Comparison of ENCODE assay signal across 18 cellular contexts in the genomic region with DNA sequence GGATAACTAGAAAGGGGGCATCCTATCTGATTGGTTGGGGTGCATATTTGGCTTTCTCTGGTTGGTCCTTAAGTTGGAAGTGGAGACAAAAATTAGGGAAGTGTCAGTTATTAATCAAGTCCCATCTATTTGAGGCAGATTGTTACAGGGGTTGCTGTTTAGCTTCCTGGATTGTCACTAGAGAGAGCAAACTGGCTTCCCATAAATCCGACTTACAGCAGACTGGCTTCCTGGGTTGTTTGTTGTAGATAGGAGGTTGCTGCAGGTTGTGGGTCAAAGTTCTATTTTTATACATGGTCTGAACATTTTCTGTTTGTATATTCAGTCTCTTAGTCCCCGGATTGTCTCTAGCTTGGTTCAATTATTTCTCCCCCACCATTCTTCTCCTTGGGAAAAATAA.
DNase-seq lines count a peak whose midpoint lies in the region; ATAC-seq and TF ChIP-seq lines count a peak whose summit lies in the region.
"Had no signal": no experiment of that assay in that cellular context is flagged by ENCODE, and none has a peak within 500 bp of the region (broad histone marks: within the 10 kb centered on the region; RNA-seq: fewer than 3 reads in every experiment).

No MANE protein-coding gene starts in this region.

- DNase-seq in body of pancreas: no peak
- no peak for DNase-seq in left colon
- DNase-seq in right lobe of liver: no peak
- DNase-seq in vagina (ENCODE audit: extremely low spot score in 2 of 2): peak; percentile 6 to 22
- no peak for DNase-seq in thyroid gland
- DNase-seq in erythroblast (lab: John Stamatoyannopoulos, UW): no peak
- DNase-seq: ACHN; BE2C; Caco-2; CD4-positive, alpha-beta T cell; DMS153; DMS79; GF-D8; KBM-7 had no signal

- H3K27ac ChIP-seq in body of pancreas (peak overlapping the region in 1 of 4 donors; percentile 39), right lobe of liver (peak overlapping the region; percentile 45 to 78 (median 55)), vagina (no peak overlapping the region), thyroid gland (no peak overlapping the region)
- H3K27ac ChIP-seq: C4-2B, HL-60 had no signal

- no peak for TF ChIP-seq CTCF in body of pancreas (IDR thresholded peaks at IDR 0.05)
- TF ChIP-seq CTCF in right lobe of liver (IDR thresholded peaks at IDR 0.05): no peak
- TF ChIP-seq CTCF in vagina (IDR thresholded peaks at IDR 0.05): no peak
- TF ChIP-seq CTCF in thyroid gland (IDR thresholded peaks at IDR 0.05): no peak

- H3K27me3 ChIP-seq in body of pancreas (no peaks in the 10 kb centered on the region), right lobe of liver (no peaks in the 10 kb centered on the region), vagina (no peaks in the 10 kb centered on the region), thyroid gland (no peaks in the 10 kb centered on the region)
- H3K27me3 ChIP-seq: BE2C had no signal

- H3K36me3 ChIP-seq in body of pancreas (replicated peaks in 1 of 2; ENCODE audit: insufficient read depth in 1 of 2, low read depth in 2 of 2) (no peaks in the 10 kb centered on the region), right lobe of liver (no peaks in the 10 kb centered on the region), vagina (no peaks in the 10 kb centered on the region), thyroid gland (no peaks in the 10 kb centered on the region)
- H3K36me3 ChIP-seq: BE2C, HAP-1 had no signal

- intact Hi-C loops in body of pancreas (cut with DNase I) (no loop called here), left colon (cut with DNase I, micrococcal nuclease) (no loop called here), right lobe of liver (cut with DNase I) (no loop called here), vagina (cut with DNase I) (no loop called here), thyroid gland (cut with DNase I) (no loop called here)

- H3K4me3 ChIP-seq in body of pancreas: no peak overlapping the region
- no peak overlapping the region for H3K4me3 ChIP-seq in right lobe of liver
- H3K4me3 ChIP-seq in vagina: no peak overlapping the region
- no peak overlapping the region for H3K4me3 ChIP-seq in thyroid gland (replicated peaks in 1 of 3)
- H3K4me3 ChIP-seq: HAP-1 had no signal

- H3K4me1 ChIP-seq in body of pancreas: peaks cover 28% of the 10 kb centered on the region
- peaks cover 0 to 17% (median 7%) of the 10 kb centered on the region in 4 donors for H3K4me1 ChIP-seq in right lobe of liver
- peaks cover 8% of the 10 kb centered on the region for H3K4me1 ChIP-seq in vagina
- H3K4me1 ChIP-seq in thyroid gland: peaks cover 0 to 2% of the 10 kb centered on the region in 2 donors
- H3K4me1 ChIP-seq: BE2C, HAP-1 had no signal

- no peak for TF ChIP-seq POLR2A in body of pancreas (IDR thresholded peaks at IDR 0.05)
- no peak for TF ChIP-seq POLR2A in right lobe of liver (IDR thresholded peaks at IDR 0.05)
- TF ChIP-seq POLR2A in vagina (IDR thresholded peaks at IDR 0.05): no peak
- no peak for TF ChIP-seq POLR2A in thyroid gland (IDR thresholded peaks at IDR 0.05)
- TF ChIP-seq POLR2A in erythroblast (IDR thresholded peaks at IDR 0.05; ENCODE audit: low read length): no peak

- WGBS in body of pancreas, 2 donors: 22 to 47% methylated on average over 2 of the region's 2 CpGs
- WGBS in right lobe of liver (ENCODE audit: insufficient coverage, low coverage, low lambda C conversion rate, missing lambda C conversion rate): 19% methylated on average over 2 of the region's 2 CpGs
- WGBS in thyroid gland, 2 donors: 80 to 81% methylated on average over 2 of the region's 2 CpGs

- H3K9me3 ChIP-seq in body of pancreas (no peaks in the 10 kb centered on the region), right lobe of liver (no peaks in the 10 kb centered on the region), vagina (no peaks in the 10 kb centered on the region), thyroid gland (no peaks in the 10 kb centered on the region)
- H3K9me3 ChIP-seq: BE2C, Caco-2, HAP-1 had no signal

- peak; percentile 59 for ATAC-seq in body of pancreas
- ATAC-seq in left colon: peak; percentile 75
- peak; percentile 84 to 93 (median 89) for ATAC-seq in right lobe of liver
- ATAC-seq in GM19351 (IDR thresholded peaks at IDR 0.05; ENCODE audit: unreplicated experiment): no peak

Comparison
In these comparisons a context has a peak if more than half of its experiments do, and no peak if none do; other contexts are left out.
1. DNase-seq: peak in vagina (2 of 2); none in body of pancreas (0 of 4), left colon (0 of 2), right lobe of liver (0 of 3), thyroid gland (0 of 2) and erythroblast (0 of 2).
2. H3K27ac ChIP-seq: peak in right lobe of liver (3 of 3); none in vagina (single experiment) and thyroid gland (0 of 3).